18 cellular contexts compared by ENCODE assay signal in genomic region chr13:33828431-33829129, GRCh38. TPM values are rescaled to one million over a fixed set of nuclear protein-coding genes. Genes with fewer than 3 reads are reported as not detected.
A peak's percentile ranks its signal among the peaks of the same experiment; 100 is the strongest.
DNase-seq lines count a peak whose midpoint lies in the region; ATAC-seq and TF ChIP-seq lines count a peak whose summit lies in the region.
"Had no signal": no experiment of that assay in that cellular context is flagged by ENCODE, and none has a peak within 500 bp of the region (broad histone marks: within the 10 kb centered on the region; RNA-seq: fewer than 3 reads in every experiment).

No MANE protein-coding gene starts in this region.

- TF ChIP-seq CTCF in nephron progenitor cell (IDR thresholded peaks at IDR 0.05) (no peak), omental fat pad (IDR thresholded peaks at IDR 0.05) (no peak)

- H3K9me3 ChIP-seq in T-helper 17 cell (ENCODE audit: control insufficient read depth, low read length, poor library complexity, severe bottlenecking) = no peaks in the 10 kb centered on the region
- H3K9me3 ChIP-seq: Caco-2, SJCRH30 had no signal

- ATAC-seq in HG02852 (IDR thresholded peaks at IDR 0.05; ENCODE audit: unreplicated experiment) = peak; percentile 79
- ATAC-seq in T-helper 17 cell = no peak
- no peak for ATAC-seq in omental fat pad (ENCODE audit: low FRiP score)
- ATAC-seq: K562 had no signal

- intact Hi-C loops in activated CD4-positive, alpha-beta T cell treated with anti-CD3 and anti-CD28 coated beads, Interleukin-2, amount 10 ng/mL, durations not matched to agents 24 days and 14 days (cut with micrococcal nuclease) = loop anchor here (1.0 kb wide), 1 partner anchor 7 kb away; no protein-coding TSS in a partner anchor

- H3K4me1 Mint-ChIP-seq in activated CD4-positive, alpha-beta T cell treated with anti-CD3 and anti-CD28 coated beads, Interleukin-2, amount 10 ng/mL, durations not matched to agents 24 days and 14 days = peaks cover 21% of the 10 kb centered on the region
- H3K4me1 Mint-ChIP-seq in T-helper 17 cell = peaks cover 4% of the 10 kb centered on the region
- peaks cover 4% of the 10 kb centered on the region for H3K4me1 Mint-ChIP-seq in nephron progenitor cell
- no peaks in the 10 kb centered on the region for H3K4me1 Mint-ChIP-seq in immature natural killer cell

- H3K9me3 Mint-ChIP-seq in activated CD4-positive, alpha-beta T cell treated with anti-CD3 and anti-CD28 coated beads, Interleukin-2, amount 10 ng/mL, durations not matched to agents 24 days and 14 days = no peaks in the 10 kb centered on the region
- H3K9me3 Mint-ChIP-seq in nephron progenitor cell (no peaks in the 10 kb centered on the region), immature natural killer cell (no peaks in the 10 kb centered on the region)

- peaks cover 55% of the 10 kb centered on the region for H3K36me3 Mint-ChIP-seq in activated CD4-positive, alpha-beta T cell treated with anti-CD3 and anti-CD28 coated beads, Interleukin-2, amount 10 ng/mL, durations not matched to agents 24 days and 14 days (ENCODE audit: low read depth)
- H3K36me3 Mint-ChIP-seq in T-helper 17 cell (ENCODE audit: low read depth) (peaks cover 8% of the 10 kb centered on the region), nephron progenitor cell (ENCODE audit: low read depth) (peaks cover 36% of the 10 kb centered on the region), immature natural killer cell (peaks cover 20 to 38% (median 26%) of the 10 kb centered on the region in 3 donors)

- H3K27me3 Mint-ChIP-seq in activated CD4-positive, alpha-beta T cell treated with anti-CD3 and anti-CD28 coated beads, Interleukin-2, amount 10 ng/mL, durations not matched to agents 24 days and 14 days = no peaks in the 10 kb centered on the region
- H3K27me3 Mint-ChIP-seq in T-helper 17 cell (no peaks in the 10 kb centered on the region), nephron progenitor cell (ENCODE audit: low read depth, poor library complexity) (no peaks in the 10 kb centered on the region), immature natural killer cell (ENCODE audit: low read depth in 3 of 3) (no peaks in the 10 kb centered on the region)

- H3K4me3 Mint-ChIP-seq in activated CD4-positive, alpha-beta T cell treated with anti-CD3 and anti-CD28 coated beads, Interleukin-2, amount 10 ng/mL, durations not matched to agents 24 days and 14 days = no peak overlapping the region
- H3K4me3 Mint-ChIP-seq in T-helper 17 cell = no peak overlapping the region
- H3K4me3 Mint-ChIP-seq in nephron progenitor cell = no peak overlapping the region
- H3K4me3 Mint-ChIP-seq in immature natural killer cell = no peak overlapping the region

- peak overlapping the region; percentile 35 for H3K27ac Mint-ChIP-seq in activated CD4-positive, alpha-beta T cell treated with anti-CD3 and anti-CD28 coated beads, Interleukin-2, amount 10 ng/mL, durations not matched to agents 24 days and 14 days
- peak overlapping the region; percentile 37 for H3K27ac Mint-ChIP-seq in T-helper 17 cell
- H3K27ac Mint-ChIP-seq in nephron progenitor cell = peak overlapping the region; percentile 83
- H3K27ac Mint-ChIP-seq in immature natural killer cell = no peak overlapping the region

- DNase-seq in activated CD4-positive, alpha-beta T cell treated with anti-CD3 and anti-CD28 coated beads, Interleukin-2, amount 10 ng/mL, durations not matched to agents 24 days and 14 days = no peak
- no peak for DNase-seq in activated CD4-positive, alpha-beta T cell treated with anti-CD3 and anti-CD28 coated beads, Interleukin-2, amount 50 U/mL, for 48 hours
- no peak for DNase-seq in T-helper 17 cell
- no peak for DNase-seq in nephron progenitor cell
- no peak for DNase-seq in immature natural killer cell
- DNase-seq in omental fat pad (ENCODE audit: low spot score) = no peak
- no peak for DNase-seq in GM19240 (ENCODE audit: insufficient read length, low spot score)
- DNase-seq: Caco-2; DMS53; NCI-H1092 treated with DMSO at 0.1 percent for 48 hours; NCI-H1694; NCI-H2107; NCI-H345; NCI-H526 treated with DMSO at 0.1 percent for 48 hours; NK-92 treated with Interleukin-12 subunit alpha and Interleukin-12 subunit beta, amount 100 ng/mL, for 24 hours; SJCRH30 had no signal

RNA-seq across cellular contexts. Expression of gene RFC3, which starts 10.6 kb away (rescaled TPM):
- 77.8 and 81.0 TPM in 2 replicates for total RNA-seq in activated CD4-positive, alpha-beta T cell treated with anti-CD3 and anti-CD28 coated beads, Interleukin-2, amount 10 ng/mL, durations not matched to agents 24 days and 14 days
- total RNA-seq in T-helper 17 cell = 1 to 10 TPM; 4.6 to 6.2 TPM
- polyA plus RNA-seq in immature natural killer cell = 1 to 10 TPM; 3.0 to 7.7 (median 6.3) TPM
- total RNA-seq in omental fat pad = 10 to 100 TPM in 1 of 4 donors, 1 to 10 TPM in 3; 5.7 to 15.1 (median 7.9) TPM

Comparison
In these comparisons a context has a peak if more than half of its experiments do, and no peak if none do; other contexts are left out.
1. H3K27ac Mint-ChIP-seq: peak in activated CD4-positive, alpha-beta T cell treated with anti-CD3 and anti-CD28 coated beads, Interleukin-2, amount 10 ng/mL, durations not matched to agents 24 days and 14 days (single experiment), T-helper 17 cell (single experiment) and nephron progenitor cell (single experiment); none in immature natural killer cell (0 of 6).